Comparison of ENCODE assay signal across 1 cellular context in the genomic region with DNA sequence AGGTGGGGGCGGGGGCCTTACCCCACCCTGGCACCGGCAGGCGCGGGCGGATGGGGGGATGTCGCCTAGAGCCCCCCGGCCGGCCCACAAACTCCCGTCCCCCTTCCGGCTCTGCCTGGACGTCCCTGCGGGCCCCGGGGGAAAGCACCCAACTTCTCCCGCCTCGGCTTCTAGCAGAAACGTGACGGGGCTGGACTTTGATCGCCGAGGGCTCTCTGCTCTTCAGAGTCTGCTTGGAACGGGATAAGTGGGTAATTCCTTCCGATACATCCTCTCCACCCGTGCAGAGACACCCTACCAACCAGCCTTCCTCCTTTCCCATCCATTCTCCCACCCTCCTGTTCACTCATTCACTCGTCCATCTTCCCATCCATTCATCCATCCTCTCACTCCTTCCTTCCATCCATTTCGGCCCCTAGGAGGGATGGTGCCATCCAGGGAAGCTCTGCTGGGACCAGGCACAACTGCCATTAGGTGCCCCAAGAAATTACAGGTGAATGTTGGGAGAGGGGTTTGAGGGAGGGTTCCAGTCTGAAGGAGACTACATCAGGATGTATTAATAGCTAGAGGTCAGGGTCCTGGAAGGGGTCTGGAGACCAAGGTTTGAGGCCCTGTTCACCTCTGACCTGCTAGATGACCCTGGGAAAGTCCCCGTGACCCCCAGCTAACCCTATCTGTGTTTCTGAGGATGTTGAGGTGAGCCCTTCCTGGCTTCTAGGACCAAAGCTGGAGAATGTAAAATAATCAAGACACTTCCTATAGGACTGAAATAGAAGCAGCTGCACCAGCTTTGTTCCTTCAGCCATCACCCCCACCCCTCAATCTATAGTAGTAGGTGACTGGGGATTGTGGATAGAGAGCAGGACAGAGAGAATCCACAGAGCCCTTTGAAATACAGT.
TF ChIP-seq lines count a peak whose summit lies in the region.

No MANE protein-coding gene starts in this region.

TF ChIP-seq in HEK293, 187 proteins besides CTCF, POLR2A, EP300 and RAD21 (continued from another document and continues in another):
- TF ChIP-seq ZBTB49 (tag by site-specific recombination; IDR thresholded peaks at IDR 0.05; ENCODE audit: low read depth) (no peak), ZNF416 (tag by site-specific recombination; IDR thresholded peaks at IDR 0.05) (no peak), TCF7L2 (IDR thresholded peaks at IDR 0.05; ENCODE audit: borderline replicate concordance, low read depth, low read length) (no peak), ZNF140 (tag by site-specific recombination; IDR thresholded peaks at IDR 0.05) (no peak), ZNF624 (tag by site-specific recombination; IDR thresholded peaks at IDR 0.05) (no peak), SP3 (tag by site-specific recombination; IDR thresholded peaks at IDR 0.05) (0 out of 2 replicates have a peak, but pooled peaks have one; percentile 11), EGR2 (tag by site-specific recombination; IDR thresholded peaks at IDR 0.05; ENCODE audit: low read depth) (0 out of 2 replicates have a peak, but pooled peaks have one; percentile 50), ZNF354C (tag by site-specific recombination; IDR thresholded peaks at IDR 0.05; ENCODE audit: borderline replicate concordance, low read depth) (no peak), ZSCAN16 (tag by site-specific recombination; IDR thresholded peaks at IDR 0.05) (no peak), HOXD13 (CRISPR knock-in tag; IDR thresholded peaks at IDR 0.05; ENCODE audit: borderline replicate concordance) (no peak), YY2 (tag by site-specific recombination; IDR thresholded peaks at IDR 0.05) (no peak), SP2 (tag by site-specific recombination; IDR thresholded peaks at IDR 0.05) (peak; percentile 27), ZNF132 (tag by site-specific recombination; IDR thresholded peaks at IDR 0.05; ENCODE audit: borderline replicate concordance) (no peak), MZF1 (tag by site-specific recombination; IDR thresholded peaks at IDR 0.05; ENCODE audit: borderline replicate concordance) (no peak), MEIS1 (CRISPR knock-in tag; IDR thresholded peaks at IDR 0.05; ENCODE audit: borderline replicate concordance) (no peak), ZBTB26 (tag by site-specific recombination; optimal IDR thresholded peaks at IDR 0.05) (no peak), ZNF223 (tag by site-specific recombination; IDR thresholded peaks at IDR 0.05) (no peak), ZFP69B (tag by site-specific recombination; IDR thresholded peaks at IDR 0.05) (no peak), ZNF292 (tag by site-specific recombination; IDR thresholded peaks at IDR 0.05; ENCODE audit: borderline replicate concordance, low read depth) (no peak), ZNF266 (tag by site-specific recombination; IDR thresholded peaks at IDR 0.05; ENCODE audit: low read depth) (no peak), GLI2 (tag by site-specific recombination; IDR thresholded peaks at IDR 0.05; ENCODE audit: borderline replicate concordance, low read depth) (no peak), TRIM28 (IDR thresholded peaks at IDR 0.05; ENCODE audit: borderline replicate concordance, low read length) (no peak), ZNF791 (tag by site-specific recombination; IDR thresholded peaks at IDR 0.05) (no peak), ZFP3 (tag by site-specific recombination; IDR thresholded peaks at IDR 0.05; ENCODE audit: low read depth) (no peak), ZNF274 (IDR thresholded peaks at IDR 0.05; ENCODE audit: low read length) (no peak), ZNF274 (tag by site-specific recombination; IDR thresholded peaks at IDR 0.05; ENCODE audit: borderline replicate concordance) (no peak), ZXDB (tag by site-specific recombination; IDR thresholded peaks at IDR 0.05) (no peak), ZNF837 (tag by site-specific recombination; IDR thresholded peaks at IDR 0.05) (no peak), OVOL3 (tag by site-specific recombination; IDR thresholded peaks at IDR 0.05) (no peak), ZNF792 (tag by site-specific recombination; IDR thresholded peaks at IDR 0.05) (no peak), ZNF184 (tag by site-specific recombination; IDR thresholded peaks at IDR 0.05) (no peak), GLIS2 (tag by site-specific recombination; IDR thresholded peaks at IDR 0.05) (peak; percentile 80; the same call in 1 of the 2 replicates), PRDM1 (tag by site-specific recombination; IDR thresholded peaks at IDR 0.05) (peak; percentile 29; the same call in 1 of the 2 replicates), ZNF335 (tag by site-specific recombination; conservative IDR thresholded peaks at IDR 0.05) (peak; percentile 53), KLF16 (tag by site-specific recombination; IDR thresholded peaks at IDR 0.05) (no peak), GLIS1 (tag by site-specific recombination; IDR thresholded peaks at IDR 0.05) (0 out of 2 replicates have a peak, but pooled peaks have one; percentile 2), ZNF121 (tag by site-specific recombination; IDR thresholded peaks at IDR 0.05) (0 out of 2 replicates have a peak, but pooled peaks have one; percentile 11), ZNF311 (tag by site-specific recombination; IDR thresholded peaks at IDR 0.05; ENCODE audit: borderline replicate concordance) (no peak), ZNF544 (tag by site-specific recombination; IDR thresholded peaks at IDR 0.05) (no peak), ZNF768 (tag by site-specific recombination; IDR thresholded peaks at IDR 0.05) (no peak), REPIN1 (tag by site-specific recombination; IDR thresholded peaks at IDR 0.05; ENCODE audit: low read depth) (no peak)
- TF ChIP-seq, protein P1, sequence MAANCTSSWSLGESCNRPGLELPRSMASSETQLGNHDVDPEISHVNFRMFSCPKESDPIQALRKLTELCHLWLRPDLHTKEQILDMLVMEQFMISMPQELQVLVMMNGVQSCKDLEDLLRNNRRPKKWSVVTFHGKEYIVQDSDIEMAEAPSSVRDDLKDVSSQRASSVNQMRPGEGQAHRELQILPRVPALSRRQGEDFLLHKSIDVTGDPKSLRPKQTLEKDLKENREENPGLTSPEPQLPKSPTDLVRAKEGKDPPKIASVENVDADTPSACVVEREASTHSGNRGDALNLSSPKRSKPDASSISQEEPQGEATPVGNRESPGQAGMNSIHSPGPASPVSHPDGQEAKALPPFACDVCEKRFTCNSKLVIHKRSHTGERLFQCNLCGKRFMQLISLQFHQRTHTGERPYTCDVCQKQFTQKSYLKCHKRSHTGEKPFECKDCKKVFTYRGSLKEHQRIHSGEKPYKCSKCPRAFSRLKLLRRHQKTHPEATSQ (tag by site-specific recombination; IDR thresholded peaks at IDR 0.05): no peak
- TF ChIP-seq, protein P2, sequence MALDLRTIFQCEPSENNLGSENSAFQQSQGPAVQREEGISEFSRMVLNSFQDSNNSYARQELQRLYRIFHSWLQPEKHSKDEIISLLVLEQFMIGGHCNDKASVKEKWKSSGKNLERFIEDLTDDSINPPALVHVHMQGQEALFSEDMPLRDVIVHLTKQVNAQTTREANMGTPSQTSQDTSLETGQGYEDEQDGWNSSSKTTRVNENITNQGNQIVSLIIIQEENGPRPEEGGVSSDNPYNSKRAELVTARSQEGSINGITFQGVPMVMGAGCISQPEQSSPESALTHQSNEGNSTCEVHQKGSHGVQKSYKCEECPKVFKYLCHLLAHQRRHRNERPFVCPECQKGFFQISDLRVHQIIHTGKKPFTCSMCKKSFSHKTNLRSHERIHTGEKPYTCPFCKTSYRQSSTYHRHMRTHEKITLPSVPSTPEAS (tag by site-specific recombination; IDR thresholded peaks at IDR 0.05): no peak
- TF ChIP-seq, protein P3, sequence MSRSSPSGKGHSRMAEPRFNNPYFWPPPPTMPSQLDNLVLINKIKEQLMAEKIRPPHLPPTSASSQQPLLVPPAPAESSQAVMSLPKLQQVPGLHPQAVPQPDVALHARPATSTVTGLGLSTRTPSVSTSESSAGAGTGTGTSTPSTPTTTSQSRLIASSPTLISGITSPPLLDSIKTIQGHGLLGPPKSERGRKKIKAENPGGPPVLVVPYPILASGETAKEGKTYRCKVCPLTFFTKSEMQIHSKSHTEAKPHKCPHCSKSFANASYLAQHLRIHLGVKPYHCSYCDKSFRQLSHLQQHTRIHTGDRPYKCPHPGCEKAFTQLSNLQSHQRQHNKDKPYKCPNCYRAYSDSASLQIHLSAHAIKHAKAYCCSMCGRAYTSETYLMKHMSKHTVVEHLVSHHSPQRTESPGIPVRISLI (tag by site-specific recombination; IDR thresholded peaks at IDR 0.05): no peak
- TF ChIP-seq, protein P4, sequence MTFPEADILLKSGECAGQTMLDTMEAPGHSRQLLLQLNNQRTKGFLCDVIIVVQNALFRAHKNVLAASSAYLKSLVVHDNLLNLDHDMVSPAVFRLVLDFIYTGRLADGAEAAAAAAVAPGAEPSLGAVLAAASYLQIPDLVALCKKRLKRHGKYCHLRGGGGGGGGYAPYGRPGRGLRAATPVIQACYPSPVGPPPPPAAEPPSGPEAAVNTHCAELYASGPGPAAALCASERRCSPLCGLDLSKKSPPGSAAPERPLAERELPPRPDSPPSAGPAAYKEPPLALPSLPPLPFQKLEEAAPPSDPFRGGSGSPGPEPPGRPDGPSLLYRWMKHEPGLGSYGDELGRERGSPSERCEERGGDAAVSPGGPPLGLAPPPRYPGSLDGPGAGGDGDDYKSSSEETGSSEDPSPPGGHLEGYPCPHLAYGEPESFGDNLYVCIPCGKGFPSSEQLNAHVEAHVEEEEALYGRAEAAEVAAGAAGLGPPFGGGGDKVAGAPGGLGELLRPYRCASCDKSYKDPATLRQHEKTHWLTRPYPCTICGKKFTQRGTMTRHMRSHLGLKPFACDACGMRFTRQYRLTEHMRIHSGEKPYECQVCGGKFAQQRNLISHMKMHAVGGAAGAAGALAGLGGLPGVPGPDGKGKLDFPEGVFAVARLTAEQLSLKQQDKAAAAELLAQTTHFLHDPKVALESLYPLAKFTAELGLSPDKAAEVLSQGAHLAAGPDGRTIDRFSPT (tag by site-specific recombination; IDR thresholded peaks at IDR 0.05): no peak
- TF ChIP-seq, protein P5, sequence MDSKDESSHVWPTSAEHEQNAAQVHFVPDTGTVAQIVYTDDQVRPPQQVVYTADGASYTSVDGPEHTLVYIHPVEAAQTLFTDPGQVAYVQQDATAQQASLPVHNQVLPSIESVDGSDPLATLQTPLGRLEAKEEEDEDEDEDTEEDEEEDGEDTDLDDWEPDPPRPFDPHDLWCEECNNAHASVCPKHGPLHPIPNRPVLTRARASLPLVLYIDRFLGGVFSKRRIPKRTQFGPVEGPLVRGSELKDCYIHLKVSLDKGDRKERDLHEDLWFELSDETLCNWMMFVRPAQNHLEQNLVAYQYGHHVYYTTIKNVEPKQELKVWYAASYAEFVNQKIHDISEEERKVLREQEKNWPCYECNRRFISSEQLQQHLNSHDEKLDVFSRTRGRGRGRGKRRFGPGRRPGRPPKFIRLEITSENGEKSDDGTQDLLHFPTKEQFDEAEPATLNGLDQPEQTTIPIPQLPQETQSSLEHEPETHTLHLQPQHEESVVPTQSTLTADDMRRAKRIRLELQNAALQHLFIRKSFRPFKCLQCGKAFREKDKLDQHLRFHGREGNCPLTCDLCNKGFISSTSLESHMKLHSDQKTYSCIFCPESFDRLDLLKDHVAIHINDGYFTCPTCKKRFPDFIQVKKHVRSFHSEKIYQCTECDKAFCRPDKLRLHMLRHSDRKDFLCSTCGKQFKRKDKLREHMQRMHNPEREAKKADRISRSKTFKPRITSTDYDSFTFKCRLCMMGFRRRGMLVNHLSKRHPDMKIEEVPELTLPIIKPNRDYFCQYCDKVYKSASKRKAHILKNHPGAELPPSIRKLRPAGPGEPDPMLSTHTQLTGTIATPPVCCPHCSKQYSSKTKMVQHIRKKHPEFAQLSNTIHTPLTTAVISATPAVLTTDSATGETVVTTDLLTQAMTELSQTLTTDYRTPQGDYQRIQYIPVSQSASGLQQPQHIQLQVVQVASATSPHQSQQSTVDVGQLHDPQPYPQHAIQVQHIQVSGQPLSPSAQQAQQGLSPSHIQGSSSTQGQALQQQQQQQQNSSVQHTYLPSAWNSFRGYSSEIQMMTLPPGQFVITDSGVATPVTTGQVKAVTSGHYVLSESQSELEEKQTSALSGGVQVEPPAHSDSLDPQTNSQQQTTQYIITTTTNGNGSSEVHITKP (tag by site-specific recombination; IDR thresholded peaks at IDR 0.05): peak; percentile 26
- TF ChIP-seq, protein P6, sequence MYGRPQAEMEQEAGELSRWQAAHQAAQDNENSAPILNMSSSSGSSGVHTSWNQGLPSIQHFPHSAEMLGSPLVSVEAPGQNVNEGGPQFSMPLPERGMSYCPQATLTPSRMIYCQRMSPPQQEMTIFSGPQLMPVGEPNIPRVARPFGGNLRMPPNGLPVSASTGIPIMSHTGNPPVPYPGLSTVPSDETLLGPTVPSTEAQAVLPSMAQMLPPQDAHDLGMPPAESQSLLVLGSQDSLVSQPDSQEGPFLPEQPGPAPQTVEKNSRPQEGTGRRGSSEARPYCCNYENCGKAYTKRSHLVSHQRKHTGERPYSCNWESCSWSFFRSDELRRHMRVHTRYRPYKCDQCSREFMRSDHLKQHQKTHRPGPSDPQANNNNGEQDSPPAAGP (tag by site-specific recombination; IDR thresholded peaks at IDR 0.05): peak; percentile 28; the same call in 1 of the 2 replicates
